17 cellular contexts compared by ENCODE assay signal in the genomic region with DNA sequence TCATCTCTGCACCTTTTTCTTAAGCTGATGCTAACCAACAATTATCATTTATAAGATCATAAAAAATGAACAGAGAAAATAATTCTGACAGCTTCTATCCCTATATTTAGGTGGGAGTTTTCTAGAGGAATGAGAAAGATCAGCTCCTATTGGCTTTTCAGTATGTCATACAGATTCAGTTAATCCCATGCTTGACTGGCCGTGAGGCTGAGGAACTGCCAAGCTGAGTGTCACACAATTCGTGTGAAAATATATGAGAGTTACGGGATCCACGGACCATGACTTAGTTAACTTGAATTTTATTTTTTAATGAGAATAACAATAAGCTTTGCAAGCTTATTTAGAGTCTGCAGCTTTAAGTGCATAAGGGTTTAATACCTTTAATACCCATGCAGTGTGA. TPM values are rescaled to one million over a fixed set of nuclear protein-coding genes. Genes with fewer than 3 reads are reported as not detected.
DNase-seq lines count a peak whose midpoint lies in the region; ATAC-seq and TF ChIP-seq lines count a peak whose summit lies in the region.
"Had no signal": no experiment of that assay in that cellular context is flagged by ENCODE, and none has a peak within 500 bp of the region (broad histone marks: within the 10 kb centered on the region; RNA-seq: fewer than 3 reads in every experiment).

No MANE protein-coding gene starts in this region.

- H3K4me3 Mint-ChIP-seq in stimulated activated naive B cell treated with anti-CD40 and anti-IgM and Interleukin-4, amounts not matched to agents 10 μg/mL and 1 μg/mL and 100 μg/mL, for 72 hours = no peak overlapping the region
- H3K4me3 Mint-ChIP-seq: CD4-positive, CD25-positive, alpha-beta regulatory T cell had no signal

- H3K27me3 ChIP-seq in BLaER1 = no peaks in the 10 kb centered on the region
- peaks cover 0 to 4% of the 10 kb centered on the region in 2 donors for H3K27me3 ChIP-seq in breast epithelium
- H3K27me3 ChIP-seq: BE2C had no signal

- peak overlapping the region; percentile 55 for H3K4me2 ChIP-seq in BLaER1

- TF ChIP-seq POLR2A in breast epithelium (IDR thresholded peaks at IDR 0.05) = no peak

- intact Hi-C loops in breast epithelium (cut with DNase I; ENCODE audit: low total_unique reads) = no loop called here

- peaks cover 0 to 7% of the 10 kb centered on the region in 2 donors for H3K27me3 Mint-ChIP-seq in stimulated activated naive B cell treated with anti-CD40 and anti-IgM and Interleukin-4, amounts not matched to agents 10 μg/mL and 1 μg/mL and 100 μg/mL, for 72 hours
- H3K27me3 Mint-ChIP-seq: CD4-positive, CD25-positive, alpha-beta regulatory T cell had no signal

- H3K27ac ChIP-seq in BLaER1 (no peak overlapping the region), breast epithelium (no peak overlapping the region)
- H3K27ac ChIP-seq: HL-60 had no signal

- no peak for TF ChIP-seq CTCF in breast epithelium (IDR thresholded peaks at IDR 0.05)

- DNase-seq in cerebellar cortex (ENCODE audit: low spot score) = peak; percentile 0
- no peak for DNase-seq in stimulated activated naive B cell treated with anti-CD40 and anti-IgM and Interleukin-4, amounts not matched to agents 10 μg/mL and 1 μg/mL and 100 μg/mL, for 72 hours
- DNase-seq in RPMI8226 = no peak
- no peak for DNase-seq in breast epithelium (ENCODE audit: low spot score in 2 of 2)
- DNase-seq: BE2C; CD4-positive, CD25-positive, alpha-beta regulatory T cell; HCEC 1CT; NCI-H1048; NCI-H1417 treated with DMSO at 0.1 percent for 48 hours; NCI-H1694 treated with DMSO at 0.1 percent for 48 hours; NCI-H2081; SHP77 treated with DMSO at 0.1 percent for 48 hours; T-helper 1 cell had no signal

- no peaks in the 10 kb centered on the region for H4K20me1 ChIP-seq in BLaER1

- H3K4me1 ChIP-seq in BLaER1 (peaks cover 49% of the 10 kb centered on the region), breast epithelium (no peaks in the 10 kb centered on the region)
- H3K4me1 ChIP-seq: BE2C had no signal

- no peaks in the 10 kb centered on the region for H3K36me3 ChIP-seq in BLaER1
- H3K36me3 ChIP-seq in breast epithelium = no peaks in the 10 kb centered on the region
- H3K36me3 ChIP-seq: BE2C had no signal

- peaks cover 13 to 40% of the 10 kb centered on the region in 2 donors for H3K4me1 Mint-ChIP-seq in stimulated activated naive B cell treated with anti-CD40 and anti-IgM and Interleukin-4, amounts not matched to agents 10 μg/mL and 1 μg/mL and 100 μg/mL, for 72 hours

- ATAC-seq in GM18868 (IDR thresholded peaks at IDR 0.05; ENCODE audit: unreplicated experiment) (peak; percentile 50), HG03432 (IDR thresholded peaks at IDR 0.05; ENCODE audit: unreplicated experiment) (no peak)
- peak in 1 of 2 donors; percentile 56 for ATAC-seq in stimulated activated naive B cell treated with anti-CD40 and anti-IgM and Interleukin-4, amounts not matched to agents 10 μg/mL and 1 μg/mL and 100 μg/mL, for 72 hours (replicated peaks)

- H3K9me3 ChIP-seq in BLaER1 (no peaks in the 10 kb centered on the region), breast epithelium (no peaks in the 10 kb centered on the region)
- H3K9me3 ChIP-seq: BE2C had no signal

- no peak overlapping the region for H3K9ac ChIP-seq in BLaER1

- H3K4me3 ChIP-seq in BLaER1 (no peak overlapping the region), breast epithelium (no peak overlapping the region)

- peak overlapping the region; percentile 47 for H3K27ac Mint-ChIP-seq in stimulated activated naive B cell treated with anti-CD40 and anti-IgM and Interleukin-4, amounts not matched to agents 10 μg/mL and 1 μg/mL and 100 μg/mL, for 72 hours
- H3K27ac Mint-ChIP-seq: CD4-positive, CD25-positive, alpha-beta regulatory T cell had no signal

- peaks cover 6 to 7% of the 10 kb centered on the region in 2 donors for H3K36me3 Mint-ChIP-seq in stimulated activated naive B cell treated with anti-CD40 and anti-IgM and Interleukin-4, amounts not matched to agents 10 μg/mL and 1 μg/mL and 100 μg/mL, for 72 hours
- H3K36me3 Mint-ChIP-seq: CD4-positive, CD25-positive, alpha-beta regulatory T cell had no signal

- H3K9me3 Mint-ChIP-seq in stimulated activated naive B cell treated with anti-CD40 and anti-IgM and Interleukin-4, amounts not matched to agents 10 μg/mL and 1 μg/mL and 100 μg/mL, for 72 hours = peaks cover 0 to 2% of the 10 kb centered on the region in 2 donors

RNA-seq across cellular contexts. Expression of gene PHEX, which starts 37.5 kb away (rescaled TPM):
- 1 to 10 TPM in 2 of 3 donors, under 1 TPM in 1; 0.16 to 5.6 (median 2.5) TPM for total RNA-seq in breast epithelium
